In the genomic region with DNA sequence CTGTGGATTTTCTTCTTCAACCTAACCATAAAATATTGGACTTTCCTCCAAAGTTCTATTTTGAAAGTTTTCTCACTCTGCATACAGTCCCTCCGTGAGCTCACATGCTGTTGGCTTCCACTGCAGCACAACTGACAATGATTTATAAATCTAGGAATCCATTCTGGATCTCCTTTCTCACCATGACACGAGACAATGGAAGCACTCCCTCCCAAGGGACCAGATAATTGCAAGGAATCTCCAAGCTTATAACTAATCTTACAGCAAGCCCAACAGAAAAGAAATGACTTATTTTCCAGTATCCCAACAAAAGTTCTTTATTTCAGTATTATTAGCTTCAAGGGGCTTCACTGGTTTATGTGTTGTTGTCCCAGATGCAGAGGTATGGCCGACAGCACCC, we compare ENCODE assay signal across 20 cellular contexts.
"Had no signal": no experiment of that assay in that cellular context is flagged by ENCODE, and none has a peak within 500 bp of the region (broad histone marks: within the 10 kb centered on the region; RNA-seq: fewer than 3 reads in every experiment).

No MANE protein-coding gene starts in this region.

- H3K27ac Mint-ChIP-seq: activated naive CD8-positive, alpha-beta T cell treated with anti-CD3 and anti-CD28 coated beads for 36 hours; effector memory CD8-positive, alpha-beta T cell; memory B cell had no signal

- H3K36me3 Mint-ChIP-seq: activated naive CD8-positive, alpha-beta T cell treated with anti-CD3 and anti-CD28 coated beads for 36 hours; memory B cell had no signal

- DNase-seq: activated CD4-positive, alpha-beta T cell treated with anti-CD3 and anti-CD28 coated beads for 4 hours; activated CD4-positive, alpha-beta T cell treated with anti-CD3 and anti-CD28 coated beads, Interleukin-2, amount 50 U/mL, for 48 hours; activated CD4-positive, CD25-positive, alpha-beta regulatory T cell; activated CD8-positive, alpha-beta memory T cell treated with anti-CD3 and anti-CD28 coated beads, Interleukin-2, amount 50 U/mL, for 48 hours; activated naive CD4-positive, alpha-beta T cell treated with Interleukin-2 at 50 U/mL for 16 hours; activated naive CD8-positive, alpha-beta T cell treated with anti-CD3 and anti-CD28 coated beads for 36 hours; activated T-cell treated with anti-CD3 and anti-CD28 coated beads, Interleukin-2, amount 50 U/mL, for 4 hours; effector memory CD8-positive, alpha-beta T cell; foreskin keratinocyte; left colon; psoas muscle; stimulated activated CD4-positive, alpha-beta T cell treated with anti-CD3 and anti-CD28 coated beads, Interleukin-4, amount 100 ng/mL, for 24 hours; stimulated activated naive CD4-positive, alpha-beta T cell treated with Interleukin-2 at 50 U/mL for 16 hours; T1000; thyroid gland had no signal

- H3K27me3 Mint-ChIP-seq: activated naive CD8-positive, alpha-beta T cell treated with anti-CD3 and anti-CD28 coated beads for 36 hours; central memory CD8-positive, alpha-beta T cell; effector memory CD8-positive, alpha-beta T cell had no signal

- H3K9me3 ChIP-seq: esophagus muscularis mucosa, psoas muscle, right atrium auricular region, thyroid gland had no signal

- H3K4me3 Mint-ChIP-seq: activated naive CD8-positive, alpha-beta T cell treated with anti-CD3 and anti-CD28 coated beads for 36 hours; activated T-cell treated with anti-CD3 and anti-CD28 coated beads, Interleukin-2, amount 50 U/mL, for 4 hours; central memory CD8-positive, alpha-beta T cell; effector memory CD8-positive, alpha-beta T cell; memory B cell; nephron had no signal

- H3K9me3 Mint-ChIP-seq: activated T-cell treated with anti-CD3 and anti-CD28 coated beads, Interleukin-2, amount 50 U/mL, for 4 hours; memory B cell; nephron had no signal

- H3K36me3 ChIP-seq: esophagus muscularis mucosa, right atrium auricular region, thyroid gland had no signal

- H3K4me3 ChIP-seq: esophagus muscularis mucosa, psoas muscle, right atrium auricular region, thyroid gland had no signal

- H3K4me1 Mint-ChIP-seq: activated naive CD8-positive, alpha-beta T cell treated with anti-CD3 and anti-CD28 coated beads for 36 hours; central memory CD8-positive, alpha-beta T cell had no signal

- H3K27me3 ChIP-seq: esophagus muscularis mucosa, foreskin keratinocyte, right atrium auricular region, thyroid gland had no signal

- H3K27ac ChIP-seq: esophagus muscularis mucosa, foreskin keratinocyte, psoas muscle, right atrium auricular region, thyroid gland had no signal

- H3K4me1 ChIP-seq: esophagus muscularis mucosa, psoas muscle, right atrium auricular region, thyroid gland had no signal
